ENCODE assay signal across 12 cellular contexts in the genomic region with DNA sequence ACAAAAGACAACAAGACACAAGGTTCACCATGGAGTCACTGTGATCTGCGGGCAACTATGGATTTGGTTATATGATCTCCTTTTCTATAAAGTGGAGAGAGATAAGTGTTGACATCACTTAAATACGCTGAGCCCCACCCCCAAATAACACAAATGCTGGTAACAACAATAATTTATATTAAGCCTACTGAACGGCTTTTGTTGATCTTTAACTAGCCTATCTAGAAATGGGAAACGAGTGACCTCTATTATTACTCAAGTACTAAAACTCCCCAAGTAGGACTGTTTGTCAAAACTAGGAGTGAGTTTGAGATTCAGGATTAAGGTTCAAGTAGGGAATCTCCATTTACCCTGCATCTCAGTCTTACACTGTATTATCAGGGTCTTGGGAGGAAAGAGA. TPM values are rescaled to one million over a fixed set of nuclear protein-coding genes. Genes with fewer than 3 reads are reported as not detected.
DNase-seq lines count a peak whose midpoint lies in the region; ATAC-seq, FAIRE-seq and TF ChIP-seq lines count a peak whose summit lies in the region.
"Had no signal": no experiment of that assay in that cellular context is flagged by ENCODE, and none has a peak within 500 bp of the region (broad histone marks: within the 10 kb centered on the region; RNA-seq: fewer than 3 reads in every experiment).

No MANE protein-coding gene starts in this region.

- H3K9ac ChIP-seq in astrocyte (ENCODE audit: low read length) (peak overlapping the region; percentile 96), mesenchymal stem cell (ENCODE audit: low read length) (peak overlapping the region; percentile 97)

- no peak for FAIRE-seq in astrocyte (lab: Jason Lieb, UNC)
- FAIRE-seq: TTC549 had no signal

- no peak overlapping the region for H3K4ac ChIP-seq in mesenchymal stem cell (ENCODE audit: low read depth in 1 of 2, low read length in 2 of 2)

- H3K14ac ChIP-seq in mesenchymal stem cell (ENCODE audit: low read length in 2 of 2) = no peak overlapping the region

- no peak for DNase-seq in activated T-cell treated with anti-CD3 and anti-CD28 coated beads, Interleukin-2, amount 50 U/mL, for 24 hours
- DNase-seq in activated T-cell treated with anti-CD3 and anti-CD28 coated beads for 4 hours (no peak), astrocyte (ENCODE audit: low read depth) (no peak), mesenchymal stem cell (peak; percentile 85), tibial nerve (ENCODE audit: low spot score in 2 of 2) (no peak), cerebellar cortex (ENCODE audit: low spot score) (no peak)
- no peak for DNase-seq in stimulated activated CD4-positive, alpha-beta T cell treated with anti-CD3 and anti-CD28 coated beads, Interleukin-4, amount 100 ng/mL, for 1 hour
- DNase-seq in stimulated activated effector memory CD8-positive, alpha-beta T cell treated with anti-CD3 and anti-CD28 coated beads, Interleukin-12 subunit alpha, Interleukin-12 subunit beta, amount 100 ng/mL, for 72 hours (ENCODE audit: low spot score in 2 of 2) = no peak
- DNase-seq: activated naive CD4-positive, alpha-beta T cell; NCI-H69 had no signal

- H3K36me3 Mint-ChIP-seq in activated T-cell treated with anti-CD3 and anti-CD28 coated beads, Interleukin-2, amount 50 U/mL, for 24 hours (ENCODE audit: low read depth) = no peaks in the 10 kb centered on the region
- H3K36me3 Mint-ChIP-seq in astrocyte (ENCODE audit: low read depth, unreplicated experiment) = peaks cover 2% of the 10 kb centered on the region
- H3K36me3 Mint-ChIP-seq in stimulated activated effector memory CD8-positive, alpha-beta T cell treated with anti-CD3 and anti-CD28 coated beads, Interleukin-12 subunit alpha, Interleukin-12 subunit beta, amount 100 ng/mL, for 72 hours = no peaks in the 10 kb centered on the region

- peaks cover 4% of the 10 kb centered on the region for H3K79me2 ChIP-seq in astrocyte (ENCODE audit: insufficient read depth, low read length)

- H2AFZ ChIP-seq in astrocyte (ENCODE audit: low read depth, low read length) = no peak overlapping the region
- H2AFZ ChIP-seq in mesenchymal stem cell (ENCODE audit: low read depth, low read length) = no peak overlapping the region

- no peak overlapping the region for H3K23ac ChIP-seq in mesenchymal stem cell (ENCODE audit: low read length in 2 of 2)

- H2BK120ac ChIP-seq in mesenchymal stem cell (ENCODE audit: low read depth, low read length) = no peak overlapping the region

- H3K9me3 ChIP-seq in astrocyte (ENCODE audit: insufficient read depth, low read depth, low read length) = no peaks in the 10 kb centered on the region
- no peaks in the 10 kb centered on the region for H3K9me3 ChIP-seq in mesenchymal stem cell (ENCODE audit: control insufficient read depth, low read length)
- no peaks in the 10 kb centered on the region for H3K9me3 ChIP-seq in tibial nerve

- TF ChIP-seq EP300 in tibial nerve (IDR thresholded peaks at IDR 0.05) = no peak

- peak overlapping the region; percentile 91 for H3K27ac Mint-ChIP-seq in activated T-cell treated with anti-CD3 and anti-CD28 coated beads, Interleukin-2, amount 50 U/mL, for 24 hours
- H3K27ac Mint-ChIP-seq in astrocyte (ENCODE audit: unreplicated experiment) = peak overlapping the region; percentile 100
- no peak overlapping the region for H3K27ac Mint-ChIP-seq in stimulated activated effector memory CD8-positive, alpha-beta T cell treated with anti-CD3 and anti-CD28 coated beads, Interleukin-12 subunit alpha, Interleukin-12 subunit beta, amount 100 ng/mL, for 72 hours

- no peaks in the 10 kb centered on the region for H3K27me3 ChIP-seq in astrocyte (ENCODE audit: insufficient read depth, low read length)
- no peaks in the 10 kb centered on the region for H3K27me3 ChIP-seq in mesenchymal stem cell (ENCODE audit: control insufficient read depth in 1 of 2, insufficient read depth in 1 of 2, low read length in 2 of 2)
- H3K27me3 ChIP-seq in tibial nerve = no peaks in the 10 kb centered on the region

- H3K4me2 ChIP-seq in astrocyte (ENCODE audit: low read length) = peak overlapping the region; percentile 92
- H3K4me2 ChIP-seq in mesenchymal stem cell (ENCODE audit: low read length, poor library complexity, severe bottlenecking) = no peak overlapping the region

- no peaks in the 10 kb centered on the region for H3K9me3 Mint-ChIP-seq in activated T-cell treated with anti-CD3 and anti-CD28 coated beads, Interleukin-2, amount 50 U/mL, for 24 hours
- no peaks in the 10 kb centered on the region for H3K9me3 Mint-ChIP-seq in astrocyte (ENCODE audit: unreplicated experiment)
- H3K9me3 Mint-ChIP-seq in stimulated activated effector memory CD8-positive, alpha-beta T cell treated with anti-CD3 and anti-CD28 coated beads, Interleukin-12 subunit alpha, Interleukin-12 subunit beta, amount 100 ng/mL, for 72 hours = no peaks in the 10 kb centered on the region

- H3K4me3 ChIP-seq in astrocyte (ENCODE audit: insufficient read depth, low read depth, low read length) (peak overlapping the region; percentile 64), mesenchymal stem cell (ENCODE audit: insufficient read depth in 1 of 2, low read depth in 1 of 2, low read length in 2 of 2) (peak overlapping the region in 1 of 2 experiments; percentile 72), tibial nerve (peak overlapping the region in 1 of 4 donors; percentile 31)
- H3K4me3 ChIP-seq: lung had no signal

- no peaks in the 10 kb centered on the region for H4K20me1 ChIP-seq in astrocyte (ENCODE audit: insufficient read depth, low read length)

- no peak overlapping the region for H2BK15ac ChIP-seq in mesenchymal stem cell (ENCODE audit: low read depth, poor library complexity, severe bottlenecking)

- H4K8ac ChIP-seq in mesenchymal stem cell (ENCODE audit: low read length) = no peak overlapping the region

- peaks cover 19% of the 10 kb centered on the region for H3K4me1 Mint-ChIP-seq in activated T-cell treated with anti-CD3 and anti-CD28 coated beads, Interleukin-2, amount 50 U/mL, for 24 hours (ENCODE audit: low read depth)
- H3K4me1 Mint-ChIP-seq in astrocyte (ENCODE audit: low read depth, unreplicated experiment) = peaks cover 46% of the 10 kb centered on the region
- peaks cover 17% of the 10 kb centered on the region for H3K4me1 Mint-ChIP-seq in stimulated activated effector memory CD8-positive, alpha-beta T cell treated with anti-CD3 and anti-CD28 coated beads, Interleukin-12 subunit alpha, Interleukin-12 subunit beta, amount 100 ng/mL, for 72 hours

- H4K91ac ChIP-seq in mesenchymal stem cell (ENCODE audit: low read length) = no peak overlapping the region

- ATAC-seq in stimulated activated effector memory CD8-positive, alpha-beta T cell treated with anti-CD3 and anti-CD28 coated beads, Interleukin-12 subunit alpha, Interleukin-12 subunit beta, amount 100 ng/mL, for 72 hours = no peak

- H3K36me3 ChIP-seq in astrocyte (ENCODE audit: insufficient read depth, low read length) = no peaks in the 10 kb centered on the region
- peaks cover 0 to 3% of the 10 kb centered on the region in 2 experiments for H3K36me3 ChIP-seq in mesenchymal stem cell (ENCODE audit: control insufficient read depth in 1 of 2, insufficient read depth in 2 of 2, low read depth in 1 of 2, low read length in 2 of 2)
- H3K36me3 ChIP-seq in tibial nerve = no peaks in the 10 kb centered on the region

- H3K79me1 ChIP-seq in mesenchymal stem cell (replicated peaks; ENCODE audit: low read length, poor library complexity, severe bottlenecking) = peaks cover 1% of the 10 kb centered on the region

- no CpG with 5 or more reads among the region's 4 CpGs for WGBS in mesenchymal stem cell
- 39 to 57% methylated on average over 4 of the region's 4 CpGs for WGBS in tibial nerve, 2 donors

- peak overlapping the region; percentile 100 for H3K27ac ChIP-seq in astrocyte (ENCODE audit: low read depth, low read length)
- peak overlapping the region; percentile 100 for H3K27ac ChIP-seq in mesenchymal stem cell (ENCODE audit: low read length, poor library complexity, severe bottlenecking)
- peak overlapping the region in 3 of 4 donors; percentile 62 to 84 (median 84) for H3K27ac ChIP-seq in tibial nerve

- no peak overlapping the region for H2BK5ac ChIP-seq in mesenchymal stem cell (ENCODE audit: low read depth, low read length, poor library complexity, severe bottlenecking)

- no peak overlapping the region for H2BK12ac ChIP-seq in mesenchymal stem cell (ENCODE audit: low read length in 2 of 2)

- no peak for TF ChIP-seq POLR2A in tibial nerve (IDR thresholded peaks at IDR 0.05)

- peaks cover 34% of the 10 kb centered on the region for H3K4me1 ChIP-seq in astrocyte (ENCODE audit: insufficient read depth, low read length)
- peaks cover 5% of the 10 kb centered on the region for H3K4me1 ChIP-seq in mesenchymal stem cell (ENCODE audit: control insufficient read depth, insufficient read depth, low read depth, low read length)
- H3K4me1 ChIP-seq in tibial nerve = peaks cover 0 to 30% (median 6%) of the 10 kb centered on the region in 4 donors

- H3K18ac ChIP-seq in mesenchymal stem cell (ENCODE audit: low read depth in 1 of 2, low read length in 2 of 2) = no peak overlapping the region

- no peak overlapping the region for H2AK5ac ChIP-seq in mesenchymal stem cell (ENCODE audit: low read length, severe bottlenecking)

- no peak overlapping the region for H3K4me3 Mint-ChIP-seq in activated T-cell treated with anti-CD3 and anti-CD28 coated beads, Interleukin-2, amount 50 U/mL, for 24 hours
- H3K4me3 Mint-ChIP-seq in astrocyte (ENCODE audit: unreplicated experiment) = no peak overlapping the region
- no peak overlapping the region for H3K4me3 Mint-ChIP-seq in stimulated activated effector memory CD8-positive, alpha-beta T cell treated with anti-CD3 and anti-CD28 coated beads, Interleukin-12 subunit alpha, Interleukin-12 subunit beta, amount 100 ng/mL, for 72 hours

- no peaks in the 10 kb centered on the region for H3K27me3 Mint-ChIP-seq in activated T-cell treated with anti-CD3 and anti-CD28 coated beads, Interleukin-2, amount 50 U/mL, for 24 hours
- no peaks in the 10 kb centered on the region for H3K27me3 Mint-ChIP-seq in astrocyte (ENCODE audit: low read depth, unreplicated experiment)

- TF ChIP-seq CTCF in astrocyte (IDR thresholded peaks at IDR 0.05; ENCODE audit: insufficient read depth, low read depth, low read length) = no peak
- no peak for TF ChIP-seq CTCF in tibial nerve (IDR thresholded peaks at IDR 0.05)

RNA-seq across cellular contexts. Expression of a gene that starts 52.2 kb away (rescaled TPM):
- total RNA-seq in astrocyte (67.3 and 75.2 TPM in 2 replicates), tibial nerve (1 to 10 TPM; 2.8 to 9.2 (median 5.4) TPM)
- polyA plus RNA-seq in mesenchymal stem cell (2013, experiment 1 of 2) = 16.6 TPM
- polyA plus RNA-seq in mesenchymal stem cell (2013, experiment 2 of 2) = 16.7 TPM
